ENCODE assay signal across 27 cellular contexts in the genomic region with DNA sequence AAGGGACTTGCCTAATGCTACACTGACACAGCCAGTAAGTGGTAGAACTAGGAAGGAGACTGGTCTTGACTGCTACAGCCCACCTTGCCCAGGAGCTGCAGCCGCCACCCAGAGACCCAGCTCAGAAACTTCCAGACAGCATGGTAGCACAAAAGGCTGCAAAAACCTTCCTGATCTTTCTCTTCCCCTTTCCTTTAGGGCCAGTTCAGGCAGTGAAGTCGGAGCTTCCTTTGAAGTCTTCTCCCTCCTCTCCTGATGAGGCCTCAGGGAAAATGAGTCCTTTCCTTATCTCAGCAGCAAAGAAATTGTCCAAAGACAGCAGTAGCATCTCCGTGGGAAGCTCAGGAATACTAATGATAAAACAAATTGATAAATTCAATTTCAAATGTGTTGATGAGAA. TPM values are rescaled to one million over a fixed set of nuclear protein-coding genes. Genes with fewer than 3 reads are reported as not detected.
DNase-seq lines count a peak whose midpoint lies in the region; ATAC-seq, FAIRE-seq and TF ChIP-seq lines count a peak whose summit lies in the region.
"Had no signal": no experiment of that assay in that cellular context is flagged by ENCODE, and none has a peak within 500 bp of the region (broad histone marks: within the 10 kb centered on the region; RNA-seq: fewer than 3 reads in every experiment).

No MANE protein-coding gene starts in this region.

- H3K4ac ChIP-seq in mesendoderm (ENCODE audit: low read depth, low read length): no peak overlapping the region

- H4K8ac ChIP-seq in mesendoderm (ENCODE audit: low read depth, low read length): no peak overlapping the region

- H2AK5ac ChIP-seq in mesendoderm (ENCODE audit: low read length): no peak overlapping the region

- H3K4me2 ChIP-seq in endothelial cell of umbilical vein (ENCODE audit: insufficient read depth, low read length) (no peak overlapping the region), mesendoderm (ENCODE audit: low read length) (no peak overlapping the region)
- H3K4me2 ChIP-seq: BLaER1 had no signal

- FAIRE-seq in endothelial cell of umbilical vein (lab: Jason Lieb, UNC): peak; percentile 24
- FAIRE-seq: A204.1, G401.6, GM12891, GM19239 had no signal

- H3K9ac ChIP-seq in endothelial cell of umbilical vein (replicated peaks; ENCODE audit: extremely low read depth, insufficient read depth, low read length): no peak overlapping the region
- no peak overlapping the region for H3K9ac ChIP-seq in mesendoderm (ENCODE audit: low read length)
- H3K9ac ChIP-seq: BLaER1 had no signal

- intact Hi-C loops in endothelial cell of umbilical vein (cut with micrococcal nuclease): no loop called here

- no peak overlapping the region for H3K18ac ChIP-seq in mesendoderm (ENCODE audit: low read length)

- BruUV-seq in endothelial cell of umbilical vein (replicated peaks; lab: Mats Ljungman, UMichigan): no TSS peak

- TF ChIP-seq CTCF in HEK293 (tag by site-specific recombination; IDR thresholded peaks at IDR 0.05) (no peak), endothelial cell of umbilical vein (IDR thresholded peaks at IDR 0.05; ENCODE audit: extremely low read depth in 1 of 2, insufficient read depth in 1 of 2, low read depth in 1 of 2, low read length in 2 of 2) (no peak), upper lobe of left lung (IDR thresholded peaks at IDR 0.05) (no peak)

- no CpG with 5 or more reads among the region's 3 CpGs for WGBS in mesendoderm (ENCODE audit: extremely low coverage, insufficient coverage, low lambda C conversion rate)
- WGBS in upper lobe of left lung, 2 donors: 81% methylated on average over 3 of the region's 3 CpGs

- H4K5ac ChIP-seq in mesendoderm (ENCODE audit: low read length): no peak overlapping the region

- no peaks in the 10 kb centered on the region for H3K79me1 ChIP-seq in mesendoderm (ENCODE audit: low read length)

- POLR2A ChIA-PET in HEK293 (lab: Yijun Ruan, JAX): no interaction called here
- POLR2A ChIA-PET in endothelial cell of umbilical vein (lab: Charles Lee): interaction anchor here (1.3 kb wide), 1 partner anchor 9 kb away, joined by 3 read pairs; no protein-coding TSS in a partner anchor

- H4K20me1 ChIP-seq in endothelial cell of umbilical vein (replicated peaks; ENCODE audit: control insufficient read depth, extremely low read depth, insufficient read depth, low read length): no peaks in the 10 kb centered on the region
- H4K20me1 ChIP-seq: BLaER1 had no signal

- H3K27ac ChIP-seq in HEK293 (ENCODE audit: extremely low read depth, low read depth, low read length): no peak overlapping the region
- H3K27ac ChIP-seq in endothelial cell of umbilical vein (ENCODE audit: insufficient read depth, low read depth, low read length): no peak overlapping the region
- H3K27ac ChIP-seq in mesendoderm (ENCODE audit: low read depth, low read length): no peak overlapping the region
- H3K27ac ChIP-seq in SJCRH30: no peak overlapping the region
- no peak overlapping the region for H3K27ac ChIP-seq in upper lobe of left lung
- H3K27ac ChIP-seq: BLaER1 had no signal

- no peaks in the 10 kb centered on the region for H3K9me1 ChIP-seq in endothelial cell of umbilical vein (replicated peaks; ENCODE audit: control insufficient read depth, extremely low read depth, insufficient read depth, low read length)

- DNase-seq in endothelial cell of umbilical vein (ENCODE audit: low read depth, low spot score): no peak
- peak; percentile 13 for DNase-seq in mesendoderm
- no peak for DNase-seq in SJCRH30
- no peak for DNase-seq in upper lobe of left lung
- no peak for DNase-seq in hippocampal formation (lab: John Stamatoyannopoulos, UW)
- DNase-seq: 8988T; ACHN; BE2C; C1 segment of cervical spinal cord; CD4-positive, alpha-beta memory T cell; CD4-positive, CD25-positive, alpha-beta regulatory T cell; CD8-positive, alpha-beta memory T cell; COR-L47; DMS 273 treated with DMSO at 0.1 percent for 48 hours; DMS153; DMS53; DMS79; DND-41; EL; GF-D8 had no signal

- no peak overlapping the region for H2BK120ac ChIP-seq in mesendoderm (ENCODE audit: low read depth, low read length)

- no peaks in the 10 kb centered on the region for H3K9me3 ChIP-seq in HEK293 (ENCODE audit: control insufficient read depth, insufficient read depth, low read depth, low read length)
- no peaks in the 10 kb centered on the region for H3K9me3 ChIP-seq in endothelial cell of umbilical vein (replicated peaks; ENCODE audit: control insufficient read depth, insufficient read depth, low read length)
- no peaks in the 10 kb centered on the region for H3K9me3 ChIP-seq in SJCRH30 (replicated peaks)
- no peaks in the 10 kb centered on the region for H3K9me3 ChIP-seq in upper lobe of left lung
- H3K9me3 ChIP-seq: BE2C, BLaER1 had no signal

- H3K79me2 ChIP-seq in endothelial cell of umbilical vein (ENCODE audit: control insufficient read depth, insufficient read depth, low read length) (no peaks in the 10 kb centered on the region), mesendoderm (ENCODE audit: control insufficient read depth, insufficient read depth, low read length) (no peaks in the 10 kb centered on the region)

- TF ChIP-seq POLR2A in endothelial cell of umbilical vein (IDR thresholded peaks at IDR 0.05; ENCODE audit: low read depth, low read length): no peak
- no peak for TF ChIP-seq POLR2A in upper lobe of left lung (IDR thresholded peaks at IDR 0.05)

- H3K27me3 ChIP-seq in endothelial cell of umbilical vein (ENCODE audit: control insufficient read depth in 2 of 2, insufficient read depth in 2 of 2, low read length in 2 of 2) (peaks cover 0 to 3% of the 10 kb centered on the region in 2 experiments), mesendoderm (ENCODE audit: insufficient read depth, low read length, poor library complexity) (no peaks in the 10 kb centered on the region), SJCRH30 (no peaks in the 10 kb centered on the region), upper lobe of left lung (no peaks in the 10 kb centered on the region)
- H3K27me3 ChIP-seq: BE2C, BLaER1 had no signal

- no peak overlapping the region for H2BK15ac ChIP-seq in mesendoderm (replicated peaks; ENCODE audit: low read depth)

- dilution Hi-C loops in endothelial cell of umbilical vein (cut with MboI; ENCODE audit: extremely low pct_ligation_motif_present, low sequenced_read_pairs): no loop called here

- no peak overlapping the region for H2AFZ ChIP-seq in endothelial cell of umbilical vein (ENCODE audit: low read depth, low read length)

- H3K4me1 ChIP-seq in HEK293 (ENCODE audit: control insufficient read depth, insufficient read depth, low read length) (no peaks in the 10 kb centered on the region), endothelial cell of umbilical vein (ENCODE audit: control insufficient read depth, extremely low read depth, insufficient read depth, low read length) (no peaks in the 10 kb centered on the region), mesendoderm (ENCODE audit: control insufficient read depth, low read depth, low read length) (no peaks in the 10 kb centered on the region), SJCRH30 (no peaks in the 10 kb centered on the region), upper lobe of left lung (no peaks in the 10 kb centered on the region)
- H3K4me1 ChIP-seq: BLaER1 had no signal

- no peak overlapping the region for H3K56ac ChIP-seq in mesendoderm (ENCODE audit: low read length)

- ATAC-seq in upper lobe of left lung (ENCODE audit: low FRiP score in 2 of 2): no peak
- no peak for ATAC-seq in GM19452 (IDR thresholded peaks at IDR 0.05; ENCODE audit: unreplicated experiment)

- no peak for TF ChIP-seq EP300 in upper lobe of left lung (IDR thresholded peaks at IDR 0.05)

- no peak overlapping the region for H3K23ac ChIP-seq in mesendoderm (ENCODE audit: low read length)

- CTCF ChIA-PET in HEK293 (lab: Yijun Ruan, JAX) (interaction anchor here (0.6 kb wide), 2 partner anchors 14 to 16 kb away, joined by 4 read pairs; no protein-coding TSS in a partner anchor), endothelial cell of umbilical vein (lab: Charles Lee) (interaction anchor here (1.2 to 2.1 kb wide), 4 partner anchors 9 to 54 kb away, joined by 3 to 9 read pairs (median 6); partner anchors contain the start of gene CHST11)

- H2BK5ac ChIP-seq in mesendoderm (ENCODE audit: low read length): no peak overlapping the region

- no peak overlapping the region for H3K4me3 ChIP-seq in HEK293 (ENCODE audit: low read depth, low read length)
- H3K4me3 ChIP-seq in endothelial cell of umbilical vein (replicated peaks in 1 of 3; ENCODE audit: insufficient read depth in 1 of 3, low read depth in 1 of 3, low read length in 3 of 3): no peak overlapping the region
- H3K4me3 ChIP-seq in mesendoderm (ENCODE audit: low read length): no peak overlapping the region
- no peak overlapping the region for H3K4me3 ChIP-seq in SJCRH30
- no peak overlapping the region for H3K4me3 ChIP-seq in upper lobe of left lung
- H3K4me3 ChIP-seq: BLaER1 had no signal

- H3K36me3 ChIP-seq in HEK293 (ENCODE audit: control insufficient read depth in 2 of 2, insufficient read depth in 1 of 2, low read length in 2 of 2) (no peaks in the 10 kb centered on the region), endothelial cell of umbilical vein (ENCODE audit: control insufficient read depth in 2 of 2, extremely low read depth in 1 of 2, insufficient read depth in 2 of 2, low read length in 2 of 2) (no peaks in the 10 kb centered on the region), mesendoderm (ENCODE audit: control insufficient read depth, insufficient read depth, low read length) (no peaks in the 10 kb centered on the region), SJCRH30 (no peaks in the 10 kb centered on the region), upper lobe of left lung (no peaks in the 10 kb centered on the region)
- H3K36me3 ChIP-seq: BE2C, BLaER1 had no signal

TF ChIP-seq in HEK293, 187 proteins besides CTCF, POLR2A, EP300 and RAD21 (continues in another document):
- TF ChIP-seq ZNF626 (tag by site-specific recombination; IDR thresholded peaks at IDR 0.05): no peak
- TF ChIP-seq TCF7L2 (IDR thresholded peaks at IDR 0.05; ENCODE audit: borderline replicate concordance, low read depth, low read length): peak; percentile 50; the same call in 1 of the 2 replicates

TF ChIP-seq in endothelial cell of umbilical vein, 7 proteins besides CTCF, POLR2A, EP300 and RAD21 (continues in another document):
- TF ChIP-seq EZH2 (IDR thresholded peaks at IDR 0.05; ENCODE audit: borderline replicate concordance, low read depth, low read length, severe bottlenecking): no peak

RNA-seq across cellular contexts. Expression of gene CHST11, which starts 21.0 kb away (rescaled TPM):
- 20.9 and 24.2 TPM in 2 replicates for total RNA-seq in endothelial cell of umbilical vein
- polyA plus RNA-seq in endothelial cell of umbilical vein: 19.7 and 21.9 TPM in 2 replicates
- polyA plus RNA-seq in endothelial cell of umbilical vein (2011; cell fraction: cytosol; rRNA removed): 17.6 and 19.9 TPM in 2 replicates
- polyA plus RNA-seq in endothelial cell of umbilical vein (2011; cell fraction: nucleus; rRNA removed): 14.8 and 15.5 TPM in 2 replicates
- polyA plus RNA-seq in endothelial cell of umbilical vein (2012): 18.2 and 18.4 TPM in 2 replicates
- 13.4 and 17.2 TPM in 2 replicates for polyA minus RNA-seq in endothelial cell of umbilical vein
- 0.41 TPM for polyA minus RNA-seq in endothelial cell of umbilical vein (2011; cell fraction: cytosol; rRNA and poly(A)+ RNA removed)
- polyA minus RNA-seq in endothelial cell of umbilical vein (2011; cell fraction: nucleus; rRNA and poly(A)+ RNA removed): 20.7 and 22.8 TPM in 2 replicates
- 5.2 TPM for polyA plus RNA-seq in mesendoderm (2013, experiment 1 of 2)
- polyA plus RNA-seq in mesendoderm (2013, experiment 2 of 2): 5.9 TPM
- total RNA-seq in SJCRH30 (2014; rRNA removed; shearing (Covaris generic)): 31.8 and 37.0 TPM in 2 replicates
- total RNA-seq in upper lobe of left lung: 100 to 1,000 TPM in 1 of 6 donors, 10 to 100 TPM in 5; 40.4 to 234 (median 58.4) TPM
